Comparison of ENCODE assay signal across 10 cellular contexts in the genomic region with DNA sequence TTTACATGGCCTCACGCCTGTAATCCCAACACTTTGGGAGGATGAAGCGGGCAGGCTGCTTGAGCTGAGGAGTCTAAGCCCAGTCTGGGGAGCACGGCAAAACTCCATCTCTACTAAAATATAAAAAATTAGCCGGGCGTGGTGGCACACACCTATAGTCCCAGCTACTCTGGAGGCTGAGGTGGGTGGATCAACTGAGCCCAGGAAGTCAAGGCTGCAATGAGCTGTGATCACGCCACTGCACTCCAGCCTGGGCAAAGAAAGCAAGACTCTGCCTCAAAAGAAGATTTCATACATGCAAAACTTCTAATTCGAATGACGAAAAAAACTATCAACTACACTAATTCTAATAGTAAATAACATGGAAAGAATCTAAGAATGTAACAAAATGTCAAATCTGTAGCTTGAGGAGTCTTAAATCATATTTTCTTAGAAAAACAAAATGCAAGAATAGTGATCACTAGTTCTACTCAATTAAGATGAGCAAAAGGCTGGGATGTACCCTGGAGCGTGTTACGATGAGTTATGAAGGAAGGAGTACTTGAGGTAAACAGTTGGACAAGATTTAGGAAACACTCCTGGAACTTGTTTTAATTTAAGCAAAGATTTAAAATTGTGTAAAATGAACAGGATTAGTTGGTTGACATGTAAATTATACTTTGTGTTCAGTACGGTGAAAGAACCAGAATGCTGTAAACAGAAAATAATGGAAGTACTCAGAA. TPM values are rescaled to one million over a fixed set of nuclear protein-coding genes. Genes with fewer than 3 reads are reported as not detected.
A peak's percentile ranks its signal among the peaks of the same experiment; 100 is the strongest.
DNase-seq lines count a peak whose midpoint lies in the region; ATAC-seq, FAIRE-seq and TF ChIP-seq lines count a peak whose summit lies in the region.
"Had no signal": no experiment of that assay in that cellular context is flagged by ENCODE, and none has a peak within 500 bp of the region (broad histone marks: within the 10 kb centered on the region; RNA-seq: fewer than 3 reads in every experiment).

No MANE protein-coding gene starts in this region.

- H3K27me3 Mint-ChIP-seq in CD4-positive, alpha-beta T cell: no peaks in the 10 kb centered on the region
- H3K27me3 Mint-ChIP-seq in IgD-negative memory B cell (peaks cover 1% of the 10 kb centered on the region), chondrocyte (ENCODE audit: low read depth) (no peaks in the 10 kb centered on the region), neural crest cell (ENCODE audit: low read depth) (no peaks in the 10 kb centered on the region)

- peak overlapping the region; percentile 27 for H3K4me3 Mint-ChIP-seq in CD4-positive, alpha-beta T cell
- H3K4me3 Mint-ChIP-seq in IgD-negative memory B cell (peak overlapping the region in 3 of 4 donors; percentile 1 to 86 (median 77)), chondrocyte (ENCODE audit: unreplicated experiment) (no peak overlapping the region), neural crest cell (peak overlapping the region; percentile 10)

- CTCF ChIA-PET in CD4-positive, alpha-beta T cell (lab: Charles Lee): interaction anchor here (1.0 to 2.9 kb wide), 3 partner anchors 14 to 105 kb away, joined by 3 to 24 read pairs (median 6); no protein-coding TSS in a partner anchor

- peaks cover 34% of the 10 kb centered on the region for H3K36me3 Mint-ChIP-seq in CD4-positive, alpha-beta T cell (ENCODE audit: low read depth)
- H3K36me3 Mint-ChIP-seq in IgD-negative memory B cell (peaks cover 3% of the 10 kb centered on the region), chondrocyte (ENCODE audit: low read depth) (no peaks in the 10 kb centered on the region), neural crest cell (ENCODE audit: low read depth) (peaks cover 4% of the 10 kb centered on the region)

- peaks cover 75% of the 10 kb centered on the region for H3K4me1 Mint-ChIP-seq in CD4-positive, alpha-beta T cell (ENCODE audit: low read depth)
- H3K4me1 Mint-ChIP-seq in IgD-negative memory B cell (peaks cover 47 to 66% (median 58%) of the 10 kb centered on the region in 3 donors), chondrocyte (ENCODE audit: low read depth) (peaks cover 74% of the 10 kb centered on the region), neural crest cell (peaks cover 63% of the 10 kb centered on the region)

- intact Hi-C loops in CD4-positive, alpha-beta T cell (cut with DNase I, micrococcal nuclease): loop anchor here in 1 of 2 experiments (2.0 kb wide), 1 partner anchor 15 kb away; no protein-coding TSS in a partner anchor

- no peak for TF ChIP-seq CTCF in CD4-positive, alpha-beta T cell (IDR thresholded peaks at IDR 0.05)
- TF ChIP-seq CTCF in chondrocyte (IDR thresholded peaks at IDR 0.05): no peak
- no peak for TF ChIP-seq CTCF in neural crest cell (conservative IDR thresholded peaks at IDR 0.05)

- H3K9me3 Mint-ChIP-seq in CD4-positive, alpha-beta T cell: no peaks in the 10 kb centered on the region
- H3K9me3 Mint-ChIP-seq in IgD-negative memory B cell (no peaks in the 10 kb centered on the region), chondrocyte (ENCODE audit: low read depth) (no peaks in the 10 kb centered on the region), neural crest cell (no peaks in the 10 kb centered on the region)

- peak overlapping the region; percentile 74 for H3K27ac Mint-ChIP-seq in CD4-positive, alpha-beta T cell
- H3K27ac Mint-ChIP-seq in IgD-negative memory B cell (peak overlapping the region in 2 of 3 donors; percentile 21 to 42), chondrocyte (ENCODE audit: unreplicated experiment) (peak overlapping the region; percentile 63), neural crest cell (ENCODE audit: unreplicated experiment) (no peak overlapping the region)

- no peaks in the 10 kb centered on the region for H3K27me3 ChIP-seq in CD4-positive, alpha-beta T cell (ENCODE audit: control insufficient read depth, insufficient read depth, low read length)

- DNase-seq in CD4-positive, alpha-beta T cell: no peak
- DNase-seq in chondrocyte (ENCODE audit: low spot score) (no peak), neural crest cell (ENCODE audit: low read depth, low spot score) (no peak), dermis blood vessel endothelial cell (no peak), GM03348 (ENCODE audit: low spot score) (no peak), frontal cortex (ENCODE audit: low spot score in 2 of 2) (no peak)
- DNase-seq: NCI-H1694 treated with DMSO at 0.1 percent for 48 hours had no signal

- no peak for FAIRE-seq in frontal cortex (lab: Jason Lieb, UNC)

- H3K9me3 ChIP-seq in CD4-positive, alpha-beta T cell (ENCODE audit: control insufficient read depth, low read length): no peaks in the 10 kb centered on the region

- peak overlapping the region; percentile 41 for H3K27ac ChIP-seq in CD4-positive, alpha-beta T cell (ENCODE audit: low read depth, low read length)

- ATAC-seq in CD4-positive, alpha-beta T cell (ENCODE audit: poor library complexity): no peak
- ATAC-seq in GM18858 (IDR thresholded peaks at IDR 0.05; ENCODE audit: unreplicated experiment): no peak
- ATAC-seq: HCT116 had no signal

- POLR2A ChIA-PET in CD4-positive, alpha-beta T cell (lab: Charles Lee): interaction anchor here (0.9 to 1.7 kb wide), 6 partner anchors 10 to 137 kb away, joined by 3 to 9 read pairs (median 4); partner anchors contain the start of gene INPP5K

RNA-seq across cellular contexts. Expression of gene YWHAE, which starts 20.7 kb away (rescaled TPM):
- 100 to 1,000 TPM; 116 to 133 TPM for total RNA-seq in CD4-positive, alpha-beta T cell
- polyA plus RNA-seq in IgD-negative memory B cell: 54.4 TPM
- total RNA-seq in chondrocyte (362 to 407 TPM (median 372 TPM) in 3 replicates), neural crest cell (1,231 and 1,295 TPM in 2 replicates), dermis blood vessel endothelial cell (558 and 1,026 TPM in 2 replicates), frontal cortex (597 TPM)
